In genomic region chr5:138138949-138139775, GRCh38 we compare ENCODE assay signal across 9 cellular contexts. TPM values are rescaled to one million over a fixed set of nuclear protein-coding genes. Genes with fewer than 3 reads are reported as not detected.
A peak's percentile ranks its signal among the peaks of the same experiment; 100 is the strongest.
DNase-seq lines count a peak whose midpoint lies in the region; ATAC-seq lines count a peak whose summit lies in the region.
"Had no signal": no experiment of that assay in that cellular context is flagged by ENCODE, and none has a peak within 500 bp of the region (broad histone marks: within the 10 kb centered on the region; RNA-seq: fewer than 3 reads in every experiment).

Gene NME5 (minus strand): TSS chr5:138139428. CDS start chr5:138138780, 648 bp downstream.

- no peaks in the 10 kb centered on the region for H3K9me3 ChIP-seq in trophoblast cell (ENCODE audit: insufficient read depth, low read depth, low read length)

- no peak within 1 kb of the TSS for H4K8ac ChIP-seq in trophoblast cell (ENCODE audit: low read depth, low read length)

- no peak within 1 kb of the TSS for H3K14ac ChIP-seq in trophoblast cell (ENCODE audit: low read length)

- no peak within 1 kb of the TSS for H2BK120ac ChIP-seq in trophoblast cell (ENCODE audit: insufficient read depth, low read length, poor library complexity)

- CTCF ChIA-PET in activated CD4-positive, alpha-beta T cell treated with anti-CD3 and anti-CD28 coated beads, Interleukin-2, amount 10 ng/mL, durations not matched to agents 7 days and 5 days (lab: Charles Lee): no interaction called here

- ATAC-seq in left cardiac atrium (peak; percentile 89 to 93), HG02884 (IDR thresholded peaks at IDR 0.05; ENCODE audit: unreplicated experiment) (no peak)
- ATAC-seq in naive thymus-derived CD8-positive, alpha-beta T cell: no peak

- no peak within 1 kb of the TSS for H4K12ac ChIP-seq in trophoblast cell (ENCODE audit: low read depth, low read length)

- no peak within 1 kb of the TSS for H3K9ac ChIP-seq in trophoblast cell (ENCODE audit: low read length)

- no peak within 1 kb of the TSS for H3K4ac ChIP-seq in trophoblast cell (ENCODE audit: low read depth, low read length)

- H3K4me2 ChIP-seq in trophoblast cell (ENCODE audit: low read length): peak within 1 kb of the TSS; percentile 85

- POLR2A ChIA-PET in naive thymus-derived CD8-positive, alpha-beta T cell (lab: Charles Lee): no interaction called here
- POLR2A ChIA-PET in activated CD4-positive, alpha-beta T cell treated with anti-CD3 and anti-CD28 coated beads, Interleukin-2, amount 10 ng/mL, durations not matched to agents 7 days and 5 days (lab: Charles Lee): no interaction called here

- intact Hi-C loops in left cardiac atrium (cut with DNase I): loop anchor here (10.0 kb wide), 2 partner anchors 104 to 364 kb away; partner anchors contain the start of gene FAM13B (in 1 of the 2)

- H2AK5ac ChIP-seq in trophoblast cell (ENCODE audit: low read length): no peak within 1 kb of the TSS

- H2AFZ ChIP-seq in trophoblast cell (ENCODE audit: insufficient read depth, low read length, poor library complexity): peak within 1 kb of the TSS; percentile 59

- H2BK5ac ChIP-seq in trophoblast cell (ENCODE audit: low read depth, low read length, poor library complexity): no peak within 1 kb of the TSS

- no peaks in the 10 kb centered on the region for H3K36me3 Mint-ChIP-seq in naive thymus-derived CD8-positive, alpha-beta T cell
- H3K36me3 Mint-ChIP-seq in activated CD4-positive, alpha-beta T cell treated with anti-CD3 and anti-CD28 coated beads, Interleukin-2, amount 10 ng/mL, durations not matched to agents 7 days and 5 days (ENCODE audit: low read depth): no peaks in the 10 kb centered on the region

- no peaks in the 10 kb centered on the region for H3K79me1 ChIP-seq in trophoblast cell (ENCODE audit: low read length)

- no peaks in the 10 kb centered on the region for H3K79me2 ChIP-seq in trophoblast cell (ENCODE audit: control insufficient read depth, insufficient read depth, low read length, poor library complexity)

- no CpG with 5 or more reads among the region's 31 CpGs for WGBS in trophoblast cell (ENCODE audit: extremely low coverage, insufficient coverage, insufficient read length)

- no peak within 1 kb of the TSS for H3K18ac ChIP-seq in trophoblast cell (ENCODE audit: low read length)

- H3K36me3 ChIP-seq in trophoblast cell (ENCODE audit: control insufficient read depth in 1 of 2, insufficient read depth in 2 of 2, low read length in 2 of 2): no peaks in the 10 kb centered on the region

- H3K27ac ChIP-seq in trophoblast cell (ENCODE audit: low read depth, low read length): no peak within 1 kb of the TSS

- no peak within 1 kb of the TSS for H3K23ac ChIP-seq in trophoblast cell (ENCODE audit: low read length)

- no peak within 1 kb of the TSS for H4K91ac ChIP-seq in trophoblast cell (ENCODE audit: low read depth, low read length)

- peak within 1 kb of the TSS in 1 of 10 donors; percentile 28 for H3K4me3 Mint-ChIP-seq in naive thymus-derived CD8-positive, alpha-beta T cell
- H3K4me3 Mint-ChIP-seq in activated CD4-positive, alpha-beta T cell treated with anti-CD3 and anti-CD28 coated beads, Interleukin-2, amount 10 ng/mL, durations not matched to agents 7 days and 5 days: no peak within 1 kb of the TSS

- no peak within 1 kb of the TSS for H2BK12ac ChIP-seq in trophoblast cell (ENCODE audit: low read length)

- no peaks in the 10 kb centered on the region for H3K4me1 ChIP-seq in trophoblast cell (ENCODE audit: control insufficient read depth in 1 of 2, insufficient read depth in 2 of 2, low read length in 2 of 2)

- H3K27me3 Mint-ChIP-seq in naive thymus-derived CD8-positive, alpha-beta T cell: peaks cover 7 to 25% (median 18%) of the 10 kb centered on the region in 5 donors
- H3K27me3 Mint-ChIP-seq in activated CD4-positive, alpha-beta T cell treated with anti-CD3 and anti-CD28 coated beads, Interleukin-2, amount 10 ng/mL, durations not matched to agents 7 days and 5 days: peaks cover 12% of the 10 kb centered on the region

- peak within 1 kb of the TSS; percentile 70 for H3K4me3 ChIP-seq in trophoblast cell (ENCODE audit: low read depth, low read length)

- H3K27me3 ChIP-seq in trophoblast cell (ENCODE audit: insufficient read depth, low read length): no peaks in the 10 kb centered on the region

- peak; percentile 39 for DNase-seq in EL
- DNase-seq in M059J (ENCODE audit: low read depth): peak; percentile 54
- peak; percentile 65 for DNase-seq in amniotic epithelial cell (ENCODE audit: low read depth)
- peak; percentile 77 for DNase-seq in left cardiac atrium
- peak in 1 of 2 donors; percentile 7 for DNase-seq in trophoblast cell
- no peak for DNase-seq in naive thymus-derived CD8-positive, alpha-beta T cell
- no peak for DNase-seq in activated CD4-positive, alpha-beta T cell treated with anti-CD3 and anti-CD28 coated beads, Interleukin-2, amount 10 ng/mL, durations not matched to agents 7 days and 5 days

- H3K27ac Mint-ChIP-seq in naive thymus-derived CD8-positive, alpha-beta T cell: no peak within 1 kb of the TSS
- no peak within 1 kb of the TSS for H3K27ac Mint-ChIP-seq in activated CD4-positive, alpha-beta T cell treated with anti-CD3 and anti-CD28 coated beads, Interleukin-2, amount 10 ng/mL, durations not matched to agents 7 days and 5 days
- H3K27ac Mint-ChIP-seq: IgD-negative memory B cell had no signal

- peaks cover 0 to 5% (median 2%) of the 10 kb centered on the region in 4 donors for H3K4me1 Mint-ChIP-seq in naive thymus-derived CD8-positive, alpha-beta T cell
- H3K4me1 Mint-ChIP-seq in activated CD4-positive, alpha-beta T cell treated with anti-CD3 and anti-CD28 coated beads, Interleukin-2, amount 10 ng/mL, durations not matched to agents 7 days and 5 days: peaks cover 6% of the 10 kb centered on the region

- no peaks in the 10 kb centered on the region for H3K9me3 Mint-ChIP-seq in naive thymus-derived CD8-positive, alpha-beta T cell
- H3K9me3 Mint-ChIP-seq in activated CD4-positive, alpha-beta T cell treated with anti-CD3 and anti-CD28 coated beads, Interleukin-2, amount 10 ng/mL, durations not matched to agents 7 days and 5 days: no peaks in the 10 kb centered on the region
- H3K9me3 Mint-ChIP-seq: IgD-negative memory B cell had no signal

RNA-seq across cellular contexts. Expression of gene NME5, which starts in this region (rescaled TPM):
- total RNA-seq in M059J (2014; rRNA removed; shearing (Covaris generic)): 0.25 and 1.8 TPM in 2 replicates
- 1 to 10 TPM; 1.9 to 2.7 TPM for total RNA-seq in left cardiac atrium
- 0.60 and 0.63 TPM in 2 replicates for polyA plus RNA-seq in trophoblast cell (2013)
- total RNA-seq in naive thymus-derived CD8-positive, alpha-beta T cell: not detected
- not detected for polyA plus RNA-seq in naive thymus-derived CD8-positive, alpha-beta T cell
- not detected for total RNA-seq in activated CD4-positive, alpha-beta T cell treated with anti-CD3 and anti-CD28 coated beads, Interleukin-2, amount 10 ng/mL, durations not matched to agents 7 days and 5 days
- polyA plus RNA-seq: IgD-negative memory B cell had no signal

Comparison
In these comparisons a context has a peak if more than half of its experiments do, and no peak if none do; other contexts are left out.
1. DNase-seq: peak in EL (single experiment), M059J (single experiment), amniotic epithelial cell (single experiment) and left cardiac atrium (single experiment); none in naive thymus-derived CD8-positive, alpha-beta T cell (0 of 10) and activated CD4-positive, alpha-beta T cell treated with anti-CD3 and anti-CD28 coated beads, Interleukin-2, amount 10 ng/mL, durations not matched to agents 7 days and 5 days (single experiment).
2. ATAC-seq: peak in left cardiac atrium (2 of 2); none in naive thymus-derived CD8-positive, alpha-beta T cell (0 of 2) and HG02884 (single experiment).